Comparison of ENCODE assay signal across 30 cellular contexts in genomic region chr1:81756872-81757271, GRCh38. TPM values are rescaled to one million over a fixed set of nuclear protein-coding genes. Genes with fewer than 3 reads are reported as not detected.
DNase-seq lines count a peak whose midpoint lies in the region; ATAC-seq and TF ChIP-seq lines count a peak whose summit lies in the region.
"Had no signal": no experiment of that assay in that cellular context is flagged by ENCODE, and none has a peak within 500 bp of the region (broad histone marks: within the 10 kb centered on the region; RNA-seq: fewer than 3 reads in every experiment).

No MANE protein-coding gene starts in this region.

- ATAC-seq in GM18873 (IDR thresholded peaks at IDR 0.05; ENCODE audit: low FRiP score, unreplicated experiment) (no peak), HG03108 (IDR thresholded peaks at IDR 0.05; ENCODE audit: unreplicated experiment) (no peak)
- ATAC-seq: foreskin keratinocyte; heart left ventricle; psoas muscle; stimulated activated naive CD8-positive, alpha-beta T cell treated with anti-CD3 and anti-CD28 coated beads, Interleukin-15, Interleukin-2, amounts not matched to agents 100 U/mL and 50 U/mL, for 24 hours had no signal

- DNase-seq in AG10803 (ENCODE audit: low read depth), result peak; percentile 27
- DNase-seq in M059J (ENCODE audit: low read depth), result peak; percentile 19
- DNase-seq in fibroblast of mammary gland (ENCODE audit: low read depth), result peak; percentile 36
- no peak for DNase-seq in osteoblast (ENCODE audit: insufficient read length, low spot score, missing footprints)
- DNase-seq in activated T-helper 1 cell treated with anti-CD3 and anti-CD28 coated beads, Interleukin-12 subunit alpha, Interleukin-12 subunit beta, Interleukin-2, Interleukin-4 antibody, amounts not matched to agents 30 ng/mL and 10 ng/mL and 1 ng/mL, durations not matched to agents 14 hours and 24 hours and 36 hours (ENCODE audit: low spot score), result no peak
- no peak for DNase-seq in transverse colon
- DNase-seq: activated CD4-positive, CD25-positive, alpha-beta regulatory T cell; activated gamma-delta T cell; activated T-cell treated with anti-CD3 and anti-CD28 coated beads, Interleukin-2, amount 50 U/mL, for 24 hours; CD4-positive, alpha-beta memory T cell; foreskin keratinocyte; GOT3; KBM-7; left ventricle myocardium inferior; NCI-H1417 treated with DMSO at 0.1 percent for 48 hours; NCI-H2081 treated with DMSO at 0.1 percent for 48 hours; NCI-H2227 treated with DMSO at 0.1 percent for 48 hours; NCI-H526; PC-9; psoas muscle; SK-N-SH; stimulated activated naive CD8-positive, alpha-beta T cell treated with anti-CD3 and anti-CD28 coated beads, Interleukin-15, Interleukin-2, amounts not matched to agents 100 U/mL and 50 U/mL, for 24 hours; testis had no signal

- no peaks in the 10 kb centered on the region for H3K4me1 Mint-ChIP-seq in activated T-helper 1 cell treated with anti-CD3 and anti-CD28 coated beads, Interleukin-12 subunit alpha, Interleukin-12 subunit beta, Interleukin-2, Interleukin-4 antibody, amounts not matched to agents 30 ng/mL and 10 ng/mL and 1 ng/mL, durations not matched to agents 14 hours and 24 hours and 36 hours (ENCODE audit: low read depth)
- H3K4me1 Mint-ChIP-seq: B cell; CD4-positive, alpha-beta memory T cell had no signal

- H3K4me2 ChIP-seq in osteoblast (ENCODE audit: insufficient read depth, low read length), result no peak overlapping the region
- H3K4me2 ChIP-seq: PC-9, SK-N-SH had no signal

- H3K27me3 ChIP-seq in osteoblast (ENCODE audit: insufficient read depth, low read length) (no peaks in the 10 kb centered on the region), transverse colon (no peaks in the 10 kb centered on the region)
- H3K27me3 ChIP-seq: foreskin keratinocyte, heart left ventricle, neutrophil, testis had no signal

- TF ChIP-seq CTCF in AG10803 (conservative IDR thresholded peaks at IDR 0.05; ENCODE audit: low read length) (no peak), fibroblast of mammary gland (conservative IDR thresholded peaks at IDR 0.05; ENCODE audit: control insufficient read depth, insufficient read depth, low read depth, low read length) (no peak), osteoblast (IDR thresholded peaks at IDR 0.05; ENCODE audit: extremely low read depth, low read depth, low read length) (no peak), transverse colon (IDR thresholded peaks at IDR 0.05) (no peak)

- H2AFZ ChIP-seq in osteoblast (ENCODE audit: low read length), result peak overlapping the region; percentile 17
- H2AFZ ChIP-seq: PC-9 had no signal

- H3K4me3 ChIP-seq in AG10803 (ENCODE audit: low read length), result no peak overlapping the region
- no peak overlapping the region for H3K4me3 ChIP-seq in fibroblast of mammary gland (ENCODE audit: control insufficient read depth, low read depth, low read length)
- H3K4me3 ChIP-seq in osteoblast (ENCODE audit: insufficient read depth, low read length), result no peak overlapping the region
- no peak overlapping the region for H3K4me3 ChIP-seq in transverse colon
- H3K4me3 ChIP-seq: heart left ventricle, left ventricle myocardium inferior, PC-9, psoas muscle, testis had no signal

- no peaks in the 10 kb centered on the region for H3K79me2 ChIP-seq in osteoblast (ENCODE audit: insufficient read depth, low read length)

- H3K36me3 ChIP-seq in osteoblast (ENCODE audit: insufficient read depth, low read length), result no peaks in the 10 kb centered on the region
- no peaks in the 10 kb centered on the region for H3K36me3 ChIP-seq in transverse colon
- H3K36me3 ChIP-seq: heart left ventricle, left ventricle myocardium inferior, neutrophil had no signal

- TF ChIP-seq EP300 in transverse colon (IDR thresholded peaks at IDR 0.05; ENCODE audit: low read depth), result no peak

- H3K27ac ChIP-seq in osteoblast (ENCODE audit: low read depth, low read length) (no peak overlapping the region), transverse colon (no peak overlapping the region)
- H3K27ac ChIP-seq: foreskin keratinocyte, heart left ventricle, left ventricle myocardium inferior, neutrophil, PC-9, psoas muscle, testis had no signal

- H4K20me1 ChIP-seq in osteoblast (ENCODE audit: insufficient read depth, low read length), result no peaks in the 10 kb centered on the region

- H3K4me3 Mint-ChIP-seq in activated T-helper 1 cell treated with anti-CD3 and anti-CD28 coated beads, Interleukin-12 subunit alpha, Interleukin-12 subunit beta, Interleukin-2, Interleukin-4 antibody, amounts not matched to agents 30 ng/mL and 10 ng/mL and 1 ng/mL, durations not matched to agents 14 hours and 24 hours and 36 hours, result no peak overlapping the region
- H3K4me3 Mint-ChIP-seq: activated T-cell treated with anti-CD3 and anti-CD28 coated beads, Interleukin-2, amount 50 U/mL, for 24 hours; B cell; brain; CD4-positive, alpha-beta memory T cell had no signal

- H3K4me1 ChIP-seq in osteoblast (ENCODE audit: insufficient read depth, low read length) (peaks cover 6% of the 10 kb centered on the region), transverse colon (peaks cover 0 to 3% (median 0%) of the 10 kb centered on the region in 4 donors)
- H3K4me1 ChIP-seq: foreskin keratinocyte, psoas muscle had no signal

- no peaks in the 10 kb centered on the region for H3K9me3 Mint-ChIP-seq in activated T-helper 1 cell treated with anti-CD3 and anti-CD28 coated beads, Interleukin-12 subunit alpha, Interleukin-12 subunit beta, Interleukin-2, Interleukin-4 antibody, amounts not matched to agents 30 ng/mL and 10 ng/mL and 1 ng/mL, durations not matched to agents 14 hours and 24 hours and 36 hours
- H3K9me3 Mint-ChIP-seq: activated T-cell treated with anti-CD3 and anti-CD28 coated beads, Interleukin-2, amount 50 U/mL, for 24 hours; brain had no signal

- peaks cover 2% of the 10 kb centered on the region for H3K27me3 Mint-ChIP-seq in activated T-helper 1 cell treated with anti-CD3 and anti-CD28 coated beads, Interleukin-12 subunit alpha, Interleukin-12 subunit beta, Interleukin-2, Interleukin-4 antibody, amounts not matched to agents 30 ng/mL and 10 ng/mL and 1 ng/mL, durations not matched to agents 14 hours and 24 hours and 36 hours (ENCODE audit: insufficient read depth)
- H3K27me3 Mint-ChIP-seq: activated T-cell treated with anti-CD3 and anti-CD28 coated beads, Interleukin-2, amount 50 U/mL, for 24 hours; B cell; brain; CD4-positive, alpha-beta memory T cell had no signal

- in situ Hi-C loops in transverse colon (cut with MboI; ENCODE audit: low pct_ligation_motif_present in 1 of 4, low pct_unique_long_range_greater_than_20kb in 1 of 4, low sequenced_read_pairs in 3 of 4), result loop anchor here in 1 of 4 donors (25.0 kb wide), 1 partner anchor 345 kb away; no protein-coding TSS in a partner anchor

- 42 to 49% methylated on average over 2 of the region's 2 CpGs for WGBS in transverse colon (ENCODE audit: low coverage in 1 of 2), 2 donors

- TF ChIP-seq POLR2A in transverse colon (IDR thresholded peaks at IDR 0.05), result no peak

- intact Hi-C loops in activated T-helper 1 cell treated with anti-CD3 and anti-CD28 coated beads, Interleukin-12 subunit alpha, Interleukin-12 subunit beta, Interleukin-2, Interleukin-4 antibody, amounts not matched to agents 30 ng/mL and 10 ng/mL and 1 ng/mL, durations not matched to agents 14 hours and 24 hours and 36 hours (cut with micrococcal nuclease), result no loop called here
- intact Hi-C loops in transverse colon (cut with DNase I; ENCODE audit: low total_unique reads), result no loop called here

- no peaks in the 10 kb centered on the region for H3K36me3 Mint-ChIP-seq in activated T-helper 1 cell treated with anti-CD3 and anti-CD28 coated beads, Interleukin-12 subunit alpha, Interleukin-12 subunit beta, Interleukin-2, Interleukin-4 antibody, amounts not matched to agents 30 ng/mL and 10 ng/mL and 1 ng/mL, durations not matched to agents 14 hours and 24 hours and 36 hours (ENCODE audit: low read depth)
- H3K36me3 Mint-ChIP-seq: brain; CD4-positive, alpha-beta memory T cell had no signal

- H3K9me3 ChIP-seq in osteoblast (ENCODE audit: low read depth, low read length) (no peaks in the 10 kb centered on the region), transverse colon (no peaks in the 10 kb centered on the region)
- H3K9me3 ChIP-seq: heart left ventricle, left ventricle myocardium inferior, neutrophil, psoas muscle, SK-N-SH, testis had no signal

- no peak overlapping the region for H3K27ac Mint-ChIP-seq in activated T-helper 1 cell treated with anti-CD3 and anti-CD28 coated beads, Interleukin-12 subunit alpha, Interleukin-12 subunit beta, Interleukin-2, Interleukin-4 antibody, amounts not matched to agents 30 ng/mL and 10 ng/mL and 1 ng/mL, durations not matched to agents 14 hours and 24 hours and 36 hours
- H3K27ac Mint-ChIP-seq: activated T-cell treated with anti-CD3 and anti-CD28 coated beads, Interleukin-2, amount 50 U/mL, for 24 hours; B cell; brain; CD4-positive, alpha-beta memory T cell had no signal

RNA-seq across cellular contexts. Expression of gene ADGRL2, which starts 43.9 kb away (rescaled TPM):
- total RNA-seq in M059J (2014; rRNA removed; shearing (Covaris generic)), result 0.94 and 4.0 TPM in 2 replicates
- total RNA-seq in osteoblast (55.4 and 101 TPM in 2 replicates), transverse colon (10 to 100 TPM; 11.5 to 16.5 (median 14.1) TPM)
- not detected in 2 replicates for total RNA-seq in activated T-helper 1 cell treated with anti-CD3 and anti-CD28 coated beads, Interleukin-12 subunit alpha, Interleukin-12 subunit beta, Interleukin-2, Interleukin-4 antibody, amounts not matched to agents 30 ng/mL and 10 ng/mL and 1 ng/mL, durations not matched to agents 14 hours and 24 hours and 36 hours
- total RNA-seq: B cell; CD4-positive, alpha-beta memory T cell; T-helper 1 cell treated with Interleukin-12 subunit alpha and Interleukin-12 subunit beta and Interleukin-4 antibody, amounts not matched to agents 30 ng/mL and 1 ng/mL, for 36 hours had no signal

Comparison
In these comparisons a context has a peak if more than half of its experiments do, and no peak if none do; other contexts are left out.
1. DNase-seq: peak in AG10803 (single experiment), M059J (single experiment) and fibroblast of mammary gland (single experiment); none in osteoblast (single experiment), activated T-helper 1 cell treated with anti-CD3 and anti-CD28 coated beads, Interleukin-12 subunit alpha, Interleukin-12 subunit beta, Interleukin-2, Interleukin-4 antibody, amounts not matched to agents 30 ng/mL and 10 ng/mL and 1 ng/mL, durations not matched to agents 14 hours and 24 hours and 36 hours (single experiment) and transverse colon (single experiment).